Comparison of ENCODE assay signal across 22 cellular contexts in genomic region chr5:133758641-133759040, GRCh38.
DNase-seq lines count a peak whose midpoint lies in the region; ATAC-seq and TF ChIP-seq lines count a peak whose summit lies in the region.
"Had no signal": no experiment of that assay in that cellular context is flagged by ENCODE, and none has a peak within 500 bp of the region (broad histone marks: within the 10 kb centered on the region; RNA-seq: fewer than 3 reads in every experiment).

No MANE protein-coding gene starts in this region.

- no peak for ATAC-seq in HG03280 (IDR thresholded peaks at IDR 0.05; ENCODE audit: unreplicated experiment)
- ATAC-seq: A549, HCT116 had no signal

- H3K27me3 Mint-ChIP-seq in endodermal cell (ENCODE audit: insufficient read depth) (peaks cover 25% of the 10 kb centered on the region), Caco-2 (ENCODE audit: insufficient read depth, unreplicated experiment) (peaks cover 9% of the 10 kb centered on the region)

- H3K4me1 Mint-ChIP-seq in endodermal cell (peaks cover 2% of the 10 kb centered on the region), Caco-2 (ENCODE audit: low read depth, unreplicated experiment) (no peaks in the 10 kb centered on the region)
- H3K4me1 Mint-ChIP-seq: CD14-positive monocyte had no signal

- H3K27me3 ChIP-seq in endodermal cell (ENCODE audit: control insufficient read depth, insufficient read depth, low read length, poor library complexity, severe bottlenecking) (peaks cover 20% of the 10 kb centered on the region), Caco-2 (replicated peaks; ENCODE audit: control insufficient read depth, insufficient read depth, low read length) (no peaks in the 10 kb centered on the region; the same call in 1 of the 2 replicates), spleen (replicated peaks in 1 of 7) (peaks cover 0 to 29% (median 3%) of the 10 kb centered on the region in 7 donors)

- no TSS peak for BruUV-seq in Caco-2 (replicated peaks; lab: Mats Ljungman, UMichigan)

- no peak overlapping the region for H3K9ac ChIP-seq in endodermal cell (ENCODE audit: extremely low read depth, low read length, poor library complexity, severe bottlenecking)

- H3K36me3 ChIP-seq in endodermal cell (ENCODE audit: control insufficient read depth, insufficient read depth, low read length) (no peaks in the 10 kb centered on the region), Caco-2 (ENCODE audit: control insufficient read depth, insufficient read depth, low read length) (no peaks in the 10 kb centered on the region), spleen (no peaks in the 10 kb centered on the region)

- TF ChIP-seq CTCF in endodermal cell (conservative IDR thresholded peaks at IDR 0.05) (no peak), Caco-2 (IDR thresholded peaks at IDR 0.05; ENCODE audit: insufficient read depth in 1 of 2, low read depth in 1 of 2, low read length in 1 of 2, severe bottlenecking in 1 of 2, unreplicated experiment in 1 of 2) (no peak), spleen (IDR thresholded peaks at IDR 0.05 in 8 of 11, conservative IDR thresholded peaks at IDR 0.05 in 3 of 11) (no peak)

- no peak overlapping the region for H3K4me3 ChIP-seq in endodermal cell (ENCODE audit: low read length)
- H3K4me3 ChIP-seq in Caco-2 (ENCODE audit: low read depth, low read length), result no peak overlapping the region
- H3K4me3 ChIP-seq in spleen, result no peak overlapping the region
- H3K4me3 ChIP-seq: A549 had no signal

- no peak overlapping the region for H3K4me3 Mint-ChIP-seq in endodermal cell
- no peak overlapping the region for H3K4me3 Mint-ChIP-seq in Caco-2 (ENCODE audit: unreplicated experiment)
- H3K4me3 Mint-ChIP-seq: B cell, CD14-positive monocyte, IgD-negative memory B cell had no signal

- DNase-seq in activated CD8-positive, alpha-beta memory T cell treated with anti-CD3 and anti-CD28 coated beads for 24 hours, result peak; percentile 17
- DNase-seq in activated CD8-positive, alpha-beta memory T cell treated with anti-CD3 and anti-CD28 coated beads, Interleukin-2, amount 50 U/mL, for 48 hours, result no peak
- DNase-seq in HUDEP-2 (lab: John Stamatoyannopoulos, UW; ENCODE audit: unreplicated experiment in 76 of 76), result peak in 49 of 76 experiments; percentile 2 to 85 (median 39)
- DNase-seq in RPMI7951 (ENCODE audit: low read depth), result peak; percentile 11
- peak; percentile 7 for DNase-seq in endodermal cell
- no peak for DNase-seq in Caco-2
- DNase-seq in spleen, result no peak
- DNase-seq: EL, GF-D8, Karpas-422, MV-4-11, NCI-H1417, NCI-H1694 treated with DMSO at 0.1 percent for 48 hours, NCI-H2081 treated with DMSO at 0.1 percent for 48 hours, NCI-H2171 treated with DMSO at 0.1 percent for 48 hours, NCI-H526 had no signal

- WGBS in endodermal cell (ENCODE audit: insufficient coverage in 1 of 2, insufficient read length in 1 of 2), 2 experiments, result 91% methylated on average over 1 of the region's 1 CpG; no CpG with 5 or more reads in 1 of the 2 experiments
- 11 to 96% (median 40%) methylated on average over 1 of the region's 1 CpG for WGBS in spleen, 5 donors

- no peaks in the 10 kb centered on the region for H3K9me3 Mint-ChIP-seq in endodermal cell
- no peaks in the 10 kb centered on the region for H3K9me3 Mint-ChIP-seq in Caco-2 (ENCODE audit: unreplicated experiment)
- H3K9me3 Mint-ChIP-seq: IgD-negative memory B cell had no signal

- H3K4me1 ChIP-seq in endodermal cell (ENCODE audit: control insufficient read depth, insufficient read depth, low read length), result no peaks in the 10 kb centered on the region
- H3K4me1 ChIP-seq in Caco-2, result no peaks in the 10 kb centered on the region; the same call in 1 of the 2 replicates
- H3K4me1 ChIP-seq in spleen, result no peaks in the 10 kb centered on the region
- H3K4me1 ChIP-seq: A549 had no signal

- H3K27ac ChIP-seq in endodermal cell (ENCODE audit: low read depth, low read length), result no peak overlapping the region
- no peak overlapping the region for H3K27ac ChIP-seq in spleen
- H3K27ac ChIP-seq: A549 had no signal

- POLR2A ChIA-PET in Caco-2 (lab: Charles Lee), result no interaction called here

- intact Hi-C loops in Caco-2 (cut with micrococcal nuclease; ENCODE audit: unreplicated experiment) (no loop called here), spleen (cut with DNase I; ENCODE audit: low total_unique reads) (loop anchor here (10.0 kb wide), 1 partner anchor 106 kb away; no protein-coding TSS in a partner anchor)

- CTCF ChIA-PET in Caco-2 (lab: Charles Lee), result interaction anchor here (1.1 kb wide), 1 partner anchor 9 kb away, joined by 3 read pairs; no protein-coding TSS in a partner anchor

- H3K27ac Mint-ChIP-seq in endodermal cell, result no peak overlapping the region
- H3K27ac Mint-ChIP-seq in Caco-2 (ENCODE audit: unreplicated experiment), result no peak overlapping the region
- H3K27ac Mint-ChIP-seq: B cell, CD14-positive monocyte, IgD-negative memory B cell had no signal

- TF ChIP-seq POLR2A in spleen (IDR thresholded peaks at IDR 0.05), result no peak

- H3K9me3 ChIP-seq in endodermal cell (ENCODE audit: control insufficient read depth, low read length) (no peaks in the 10 kb centered on the region), Caco-2 (no peaks in the 10 kb centered on the region), spleen (no peaks in the 10 kb centered on the region)
- H3K9me3 ChIP-seq: A549 had no signal

- H3K36me3 Mint-ChIP-seq in endodermal cell (ENCODE audit: low read depth) (no peaks in the 10 kb centered on the region), Caco-2 (ENCODE audit: insufficient read depth, unreplicated experiment) (no peaks in the 10 kb centered on the region)
- H3K36me3 Mint-ChIP-seq: CD14-positive monocyte had no signal

Comparison
In these comparisons a context has a peak if more than half of its experiments do, and no peak if none do; other contexts are left out.
1. DNase-seq: peak in activated CD8-positive, alpha-beta memory T cell treated with anti-CD3 and anti-CD28 coated beads for 24 hours (single experiment), HUDEP-2 (49 of 76), RPMI7951 (single experiment) and endodermal cell (single experiment); none in activated CD8-positive, alpha-beta memory T cell treated with anti-CD3 and anti-CD28 coated beads, Interleukin-2, amount 50 U/mL, for 48 hours (single experiment), Caco-2 (0 of 2) and spleen (single experiment).